ENCODE assay signal across 1 cellular context in genomic region chr1:65421341-65422174, GRCh38.
TF ChIP-seq lines count a peak whose summit lies in the region.

No MANE protein-coding gene starts in this region.

TF ChIP-seq in IMR-90, 13 proteins besides CTCF, POLR2A, EP300 and RAD21 (continued from another document):
- TF ChIP-seq USF2 (IDR thresholded peaks at IDR 0.05; ENCODE audit: low read depth, low read length) (no peak), RFX5 (IDR thresholded peaks at IDR 0.05; ENCODE audit: low read depth, low read length) (no peak), NFE2L2 (IDR thresholded peaks at IDR 0.05; ENCODE audit: low read depth, low read length) (no peak), CHD1 (IDR thresholded peaks at IDR 0.05; ENCODE audit: low read depth, low read length) (no peak), FOS (IDR thresholded peaks at IDR 0.05; ENCODE audit: low read depth, low read length) (no peak), MAFK (IDR thresholded peaks at IDR 0.05; ENCODE audit: low read depth, low read length) (no peak), ELK1 (IDR thresholded peaks at IDR 0.05; ENCODE audit: borderline replicate concordance, low read depth, low read length) (no peak), MXI1 (IDR thresholded peaks at IDR 0.05; ENCODE audit: borderline replicate concordance, low read depth, low read length) (no peak), BHLHE40 (IDR thresholded peaks at IDR 0.05; ENCODE audit: low read depth, low read length) (no peak), CEBPB (IDR thresholded peaks at IDR 0.05; ENCODE audit: low read depth, low read length) (no peak), SMC3 (IDR thresholded peaks at IDR 0.05; ENCODE audit: low read depth, low read length) (no peak), RCOR1 (IDR thresholded peaks at IDR 0.05; ENCODE audit: insufficient replicate concordance, low read length) (no peak)
